ENCODE assay signal across 15 cellular contexts in genomic region chr12:77167801-77168200, GRCh38.
"Had no signal": no experiment of that assay in that cellular context is flagged by ENCODE, and none has a peak within 500 bp of the region (broad histone marks: within the 10 kb centered on the region; RNA-seq: fewer than 3 reads in every experiment).

No MANE protein-coding gene starts in this region.

- H3K27me3 ChIP-seq: adrenal gland, gastroesophageal sphincter, heart right ventricle, spleen had no signal

- H3K4me1 ChIP-seq: adrenal gland, colonic mucosa, gastroesophageal sphincter, heart right ventricle, lower lobe of right lung, psoas muscle, spleen had no signal

- DNase-seq: activated CD4-positive, alpha-beta T cell treated with anti-CD3 and anti-CD28 coated beads, Interleukin-2, amount 50 U/mL, for 4 hours; activated CD4-positive, CD25-positive, alpha-beta regulatory T cell treated with anti-CD3 and anti-CD28 coated beads, Interleukin-2, amount 50 U/mL, for 72 hours; activated naive CD4-positive, alpha-beta T cell treated with anti-CD3 and anti-CD28 coated beads, Interleukin-2, amount 50 U/mL, for 16 hours; adrenal gland; central memory CD4-positive, alpha-beta T cell; colonic mucosa; heart right ventricle; left colon; lower lobe of right lung; midbrain; psoas muscle; spleen; stimulated activated naive CD8-positive, alpha-beta T cell treated with anti-CD3 and anti-CD28 coated beads, Interleukin-15, amount 100 ng/mL, for 72 hours had no signal

- H3K36me3 ChIP-seq: adrenal gland, colonic mucosa, gastroesophageal sphincter, heart right ventricle, lower lobe of right lung, spleen had no signal

- ATAC-seq: gastroesophageal sphincter; heart right ventricle; left colon; lower lobe of right lung; psoas muscle; sciatic nerve; stimulated activated naive CD8-positive, alpha-beta T cell treated with anti-CD3 and anti-CD28 coated beads, Interleukin-15, amount 100 ng/mL, for 72 hours had no signal

- H3K4me3 ChIP-seq: adrenal gland, colonic mucosa, gastroesophageal sphincter, heart right ventricle, lower lobe of right lung, psoas muscle, spleen had no signal

- H3K9me3 ChIP-seq: adrenal gland, colonic mucosa, gastroesophageal sphincter, heart right ventricle, lower lobe of right lung, psoas muscle, spleen had no signal
